31 cellular contexts compared by ENCODE assay signal in genomic region chr1:14658642-14659041, GRCh38.
"Had no signal": no experiment of that assay in that cellular context is flagged by ENCODE, and none has a peak within 500 bp of the region (broad histone marks: within the 10 kb centered on the region; RNA-seq: fewer than 3 reads in every experiment).

No MANE protein-coding gene starts in this region.

- H3K4me2 ChIP-seq: PC-9 had no signal

- DNase-seq: activated CD4-positive, alpha-beta memory T cell treated with anti-CD3 and anti-CD28 coated beads, Interleukin-2, amount 10 ng/mL, durations not matched to agents 7 days and 5 days; activated CD4-positive, alpha-beta T cell treated with anti-CD3 and anti-CD28 coated beads for 1 hour; activated CD4-positive, alpha-beta T cell treated with anti-CD3 and anti-CD28 coated beads for 48 hours; activated CD4-positive, CD25-positive, alpha-beta regulatory T cell; activated CD8-positive, alpha-beta memory T cell treated with anti-CD3 and anti-CD28 coated beads for 24 hours; activated CD8-positive, alpha-beta memory T cell treated with anti-CD3 and anti-CD28 coated beads, Interleukin-2, amount 10 ng/mL, durations not matched to agents 7 days and 5 days; activated CD8-positive, alpha-beta memory T cell treated with anti-CD3 and anti-CD28 coated beads, Interleukin-2, amount 50 U/mL, for 48 hours; activated effector memory CD4-positive, alpha-beta T cell treated with Interleukin-2 at 50 U/mL for 16 hours; activated naive CD4-positive, alpha-beta T cell treated with anti-CD3 and anti-CD28 coated beads, Interleukin-2, amount 10 ng/mL, durations not matched to agents 7 days and 5 days; activated naive CD8-positive, alpha-beta T cell treated with anti-CD3 and anti-CD28 coated beads, Interleukin-2, amount 50 U/mL, for 24 hours; activated T-cell treated with anti-CD3 and anti-CD28 coated beads, Interleukin-2, amount 50 U/mL, for 48 hours; anterior cingulate cortex; brain microvascular endothelial cell; central memory CD4-positive, alpha-beta T cell; MM.1S; MV-4-11; NCI-H1092; NCI-H1436 treated with DMSO at 0.1 percent for 48 hours; NCI-H1694 treated with DMSO at 0.1 percent for 48 hours; NCI-H2029; NCI-H2171 treated with DMSO at 0.1 percent for 48 hours; NCI-H345; NCI-H524 treated with DMSO at 0.1 percent for 48 hours; PC-9; Right ventricle myocardium superior; SW 1271; T-helper 1 cell; T-helper 2 cell; T-helper 9 cell had no signal

- H3K36me3 Mint-ChIP-seq: activated CD8-positive, alpha-beta memory T cell treated with anti-CD3 and anti-CD28 coated beads, Interleukin-2, amount 10 ng/mL, durations not matched to agents 7 days and 5 days; activated naive CD4-positive, alpha-beta T cell treated with anti-CD3 and anti-CD28 coated beads, Interleukin-2, amount 10 ng/mL, durations not matched to agents 7 days and 5 days; activated naive CD8-positive, alpha-beta T cell had no signal

- H3K27ac ChIP-seq: brain microvascular endothelial cell, PC-9, VCaP had no signal

- H3K36me3 ChIP-seq: brain microvascular endothelial cell had no signal

- H3K27me3 Mint-ChIP-seq: activated CD4-positive, alpha-beta memory T cell treated with anti-CD3 and anti-CD28 coated beads, Interleukin-2, amount 10 ng/mL, durations not matched to agents 7 days and 5 days; activated CD8-positive, alpha-beta memory T cell treated with anti-CD3 and anti-CD28 coated beads, Interleukin-2, amount 10 ng/mL, durations not matched to agents 7 days and 5 days; activated naive CD4-positive, alpha-beta T cell treated with anti-CD3 and anti-CD28 coated beads, Interleukin-2, amount 10 ng/mL, durations not matched to agents 7 days and 5 days had no signal

- H3K27ac Mint-ChIP-seq: activated CD4-positive, alpha-beta memory T cell treated with anti-CD3 and anti-CD28 coated beads, Interleukin-2, amount 10 ng/mL, durations not matched to agents 7 days and 5 days; activated CD8-positive, alpha-beta memory T cell treated with anti-CD3 and anti-CD28 coated beads, Interleukin-2, amount 10 ng/mL, durations not matched to agents 7 days and 5 days; activated naive CD4-positive, alpha-beta T cell treated with anti-CD3 and anti-CD28 coated beads, Interleukin-2, amount 10 ng/mL, durations not matched to agents 7 days and 5 days; activated naive CD8-positive, alpha-beta T cell; activated naive CD8-positive, alpha-beta T cell treated with anti-CD3 and anti-CD28 coated beads, Interleukin-2, amount 50 U/mL, for 24 hours had no signal

- ATAC-seq: activated CD8-positive, alpha-beta memory T cell treated with anti-CD3 and anti-CD28 coated beads, Interleukin-2, amount 10 ng/mL, durations not matched to agents 7 days and 5 days; activated naive CD8-positive, alpha-beta T cell treated with anti-CD3 and anti-CD28 coated beads, Interleukin-2, amount 50 U/mL, for 24 hours had no signal

- H3K9me3 Mint-ChIP-seq: activated CD4-positive, alpha-beta memory T cell treated with anti-CD3 and anti-CD28 coated beads, Interleukin-2, amount 10 ng/mL, durations not matched to agents 7 days and 5 days; activated naive CD4-positive, alpha-beta T cell treated with anti-CD3 and anti-CD28 coated beads, Interleukin-2, amount 10 ng/mL, durations not matched to agents 7 days and 5 days; activated naive CD8-positive, alpha-beta T cell treated with anti-CD3 and anti-CD28 coated beads, Interleukin-2, amount 50 U/mL, for 24 hours had no signal

- H3K27me3 ChIP-seq: brain microvascular endothelial cell had no signal

- H3K4me1 Mint-ChIP-seq: activated CD4-positive, alpha-beta memory T cell treated with anti-CD3 and anti-CD28 coated beads, Interleukin-2, amount 10 ng/mL, durations not matched to agents 7 days and 5 days; activated CD8-positive, alpha-beta memory T cell treated with anti-CD3 and anti-CD28 coated beads, Interleukin-2, amount 10 ng/mL, durations not matched to agents 7 days and 5 days; activated naive CD4-positive, alpha-beta T cell treated with anti-CD3 and anti-CD28 coated beads, Interleukin-2, amount 10 ng/mL, durations not matched to agents 7 days and 5 days; activated naive CD8-positive, alpha-beta T cell treated with anti-CD3 and anti-CD28 coated beads, Interleukin-2, amount 50 U/mL, for 24 hours had no signal

- H3K4me3 ChIP-seq: PC-9 had no signal

- H3K4me3 Mint-ChIP-seq: activated CD4-positive, alpha-beta memory T cell treated with anti-CD3 and anti-CD28 coated beads, Interleukin-2, amount 10 ng/mL, durations not matched to agents 7 days and 5 days; activated CD8-positive, alpha-beta memory T cell treated with anti-CD3 and anti-CD28 coated beads, Interleukin-2, amount 10 ng/mL, durations not matched to agents 7 days and 5 days; activated naive CD4-positive, alpha-beta T cell treated with anti-CD3 and anti-CD28 coated beads, Interleukin-2, amount 10 ng/mL, durations not matched to agents 7 days and 5 days; activated naive CD8-positive, alpha-beta T cell; activated naive CD8-positive, alpha-beta T cell treated with anti-CD3 and anti-CD28 coated beads, Interleukin-2, amount 50 U/mL, for 24 hours had no signal

- H2AFZ ChIP-seq: PC-9 had no signal
